Comparison of ENCODE assay signal across 14 cellular contexts in genomic region chr5:88827997-88828396, GRCh38. TPM values are rescaled to one million over a fixed set of nuclear protein-coding genes. Genes with fewer than 3 reads are reported as not detected.
DNase-seq lines count a peak whose midpoint lies in the region; ATAC-seq, FAIRE-seq and TF ChIP-seq lines count a peak whose summit lies in the region.
"Had no signal": no experiment of that assay in that cellular context is flagged by ENCODE, and none has a peak within 500 bp of the region (broad histone marks: within the 10 kb centered on the region; RNA-seq: fewer than 3 reads in every experiment).

No MANE protein-coding gene starts in this region.

- peak; percentile 93 for FAIRE-seq in astrocyte (lab: Jason Lieb, UNC)

- DNase-seq in CD8-positive, alpha-beta T cell: no peak
- peak; percentile 20 for DNase-seq in astrocyte (ENCODE audit: low read depth)
- DNase-seq in osteoblast (ENCODE audit: insufficient read length, low spot score, missing footprints): no peak
- no peak for DNase-seq in AG08396 (ENCODE audit: low spot score)
- DNase-seq in NCI-H1694 treated with DMSO at 0.1 percent for 48 hours (lab: John Stamatoyannopoulos, UW): no peak
- DNase-seq in stimulated activated CD8-positive, alpha-beta memory T cell treated with anti-CD3 and anti-CD28 coated beads, Interleukin-4, amount 100 ng/mL, for 48 hours: no peak
- DNase-seq: activated CD8-positive, alpha-beta memory T cell treated with anti-CD3 and anti-CD28 coated beads, Interleukin-2, amount 10 ng/mL, durations not matched to agents 7 days and 5 days; Caco-2; GOT3; NCI-H2081; ovary; SJCRH30 had no signal

- intact Hi-C loops in CD8-positive, alpha-beta T cell (cut with DNase I, micrococcal nuclease): no loop called here

- H3K27ac Mint-ChIP-seq in CD8-positive, alpha-beta T cell: no peak overlapping the region
- H3K27ac Mint-ChIP-seq in astrocyte (ENCODE audit: unreplicated experiment): peak overlapping the region; percentile 92
- H3K27ac Mint-ChIP-seq: activated CD8-positive, alpha-beta memory T cell treated with anti-CD3 and anti-CD28 coated beads, Interleukin-2, amount 10 ng/mL, durations not matched to agents 7 days and 5 days had no signal

- H3K4me3 Mint-ChIP-seq in CD8-positive, alpha-beta T cell: peak overlapping the region; percentile 33
- no peak overlapping the region for H3K4me3 Mint-ChIP-seq in astrocyte (ENCODE audit: unreplicated experiment)
- H3K4me3 Mint-ChIP-seq: activated CD8-positive, alpha-beta memory T cell treated with anti-CD3 and anti-CD28 coated beads, Interleukin-2, amount 10 ng/mL, durations not matched to agents 7 days and 5 days had no signal

- H3K4me2 ChIP-seq in Loucy (ENCODE audit: low read depth, low read length, poor library complexity, severe bottlenecking): peak overlapping the region; percentile 76
- peak overlapping the region; percentile 78 for H3K4me2 ChIP-seq in astrocyte (ENCODE audit: low read length)
- H3K4me2 ChIP-seq in osteoblast (ENCODE audit: insufficient read depth, low read length): peak overlapping the region; percentile 64

- no peak overlapping the region for H2AFZ ChIP-seq in Loucy (ENCODE audit: low read length)
- no peak overlapping the region for H2AFZ ChIP-seq in astrocyte (ENCODE audit: low read depth, low read length)
- H2AFZ ChIP-seq in osteoblast (ENCODE audit: low read length): peak overlapping the region; percentile 40

- H3K27me3 Mint-ChIP-seq in CD8-positive, alpha-beta T cell (ENCODE audit: low read depth): no peaks in the 10 kb centered on the region
- no peaks in the 10 kb centered on the region for H3K27me3 Mint-ChIP-seq in astrocyte (ENCODE audit: low read depth, unreplicated experiment)
- H3K27me3 Mint-ChIP-seq: activated CD8-positive, alpha-beta memory T cell treated with anti-CD3 and anti-CD28 coated beads, Interleukin-2, amount 10 ng/mL, durations not matched to agents 7 days and 5 days had no signal

- peaks cover 24% of the 10 kb centered on the region for H3F3A ChIP-seq in Loucy (ENCODE audit: low read depth)

- peaks cover 8% of the 10 kb centered on the region; the same call in 1 of the 2 replicates for H3K79me2 ChIP-seq in Loucy (ENCODE audit: insufficient read depth, low read length)
- no peaks in the 10 kb centered on the region for H3K79me2 ChIP-seq in astrocyte (ENCODE audit: insufficient read depth, low read length)
- H3K79me2 ChIP-seq in osteoblast (ENCODE audit: insufficient read depth, low read length): peaks cover 3% of the 10 kb centered on the region

- H3K27ac ChIP-seq in CD8-positive, alpha-beta T cell (ENCODE audit: low read depth, low read length): no peak overlapping the region
- H3K27ac ChIP-seq in astrocyte (ENCODE audit: low read depth, low read length) (peak overlapping the region; percentile 77), osteoblast (ENCODE audit: low read depth, low read length) (peak overlapping the region; percentile 74)
- H3K27ac ChIP-seq: SJCRH30 had no signal

- H3K27me3 ChIP-seq in CD8-positive, alpha-beta T cell (ENCODE audit: insufficient read depth, low read length): no peaks in the 10 kb centered on the region
- H3K27me3 ChIP-seq in Loucy (ENCODE audit: insufficient read depth, low read length, poor library complexity, severe bottlenecking): no peaks in the 10 kb centered on the region
- no peaks in the 10 kb centered on the region for H3K27me3 ChIP-seq in astrocyte (ENCODE audit: insufficient read depth, low read length)
- H3K27me3 ChIP-seq in osteoblast (ENCODE audit: insufficient read depth, low read length): no peaks in the 10 kb centered on the region
- H3K27me3 ChIP-seq: ovary, SJCRH30 had no signal

- H3K4me1 ChIP-seq in CD8-positive, alpha-beta T cell (ENCODE audit: insufficient read depth, low read length): peaks cover 24% of the 10 kb centered on the region
- H3K4me1 ChIP-seq in Loucy (ENCODE audit: insufficient read depth, low read length, poor library complexity, severe bottlenecking) (peaks cover 74% of the 10 kb centered on the region), astrocyte (ENCODE audit: insufficient read depth, low read length) (peaks cover 23% of the 10 kb centered on the region), osteoblast (ENCODE audit: insufficient read depth, low read length) (peaks cover 30% of the 10 kb centered on the region)

- no peaks in the 10 kb centered on the region for H3K36me3 Mint-ChIP-seq in CD8-positive, alpha-beta T cell
- no peaks in the 10 kb centered on the region for H3K36me3 Mint-ChIP-seq in astrocyte (ENCODE audit: low read depth, unreplicated experiment)
- H3K36me3 Mint-ChIP-seq: activated CD8-positive, alpha-beta memory T cell treated with anti-CD3 and anti-CD28 coated beads, Interleukin-2, amount 10 ng/mL, durations not matched to agents 7 days and 5 days had no signal

- POLR2A ChIA-PET in CD8-positive, alpha-beta T cell (lab: Charles Lee): no interaction called here

- H3K4me1 Mint-ChIP-seq in CD8-positive, alpha-beta T cell (ENCODE audit: low read depth): peaks cover 45% of the 10 kb centered on the region
- peaks cover 36% of the 10 kb centered on the region for H3K4me1 Mint-ChIP-seq in astrocyte (ENCODE audit: low read depth, unreplicated experiment)

- no peak overlapping the region for H3K4me3 ChIP-seq in CD8-positive, alpha-beta T cell (ENCODE audit: low read depth, low read length)
- H3K4me3 ChIP-seq in Loucy (ENCODE audit: low read length, poor library complexity, severe bottlenecking): peak overlapping the region; percentile 62
- H3K4me3 ChIP-seq in astrocyte (ENCODE audit: insufficient read depth, low read depth, low read length): no peak overlapping the region
- no peak overlapping the region for H3K4me3 ChIP-seq in osteoblast (ENCODE audit: insufficient read depth, low read length)
- H3K4me3 ChIP-seq: ovary, SJCRH30 had no signal

- peak; percentile 38 for ATAC-seq in CD8-positive, alpha-beta T cell
- no peak for ATAC-seq in GM18519 (IDR thresholded peaks at IDR 0.05; ENCODE audit: low FRiP score, unreplicated experiment)
- ATAC-seq: activated CD8-positive, alpha-beta memory T cell treated with anti-CD3 and anti-CD28 coated beads, Interleukin-2, amount 10 ng/mL, durations not matched to agents 7 days and 5 days had no signal

- CTCF ChIA-PET in CD8-positive, alpha-beta T cell (lab: Charles Lee): interaction anchor here (1.1 kb wide), 1 partner anchor 34 kb away, joined by 3 read pairs; no protein-coding TSS in a partner anchor

- H4K20me1 ChIP-seq in Loucy (ENCODE audit: insufficient read depth, low read length, poor library complexity, severe bottlenecking): no peaks in the 10 kb centered on the region
- H4K20me1 ChIP-seq in astrocyte (ENCODE audit: insufficient read depth, low read length): no peaks in the 10 kb centered on the region
- no peaks in the 10 kb centered on the region for H4K20me1 ChIP-seq in osteoblast (ENCODE audit: insufficient read depth, low read length)

- H3K9ac ChIP-seq in Loucy (ENCODE audit: low read depth, low read length, poor library complexity, severe bottlenecking): peak overlapping the region; percentile 64
- no peak overlapping the region for H3K9ac ChIP-seq in astrocyte (ENCODE audit: low read length)

- no peak for TF ChIP-seq CTCF in CD8-positive, alpha-beta T cell (IDR thresholded peaks at IDR 0.05)
- TF ChIP-seq CTCF in Loucy (conservative IDR thresholded peaks at IDR 0.05; ENCODE audit: low read length): no peak
- no peak for TF ChIP-seq CTCF in astrocyte (IDR thresholded peaks at IDR 0.05; ENCODE audit: insufficient read depth, low read depth, low read length)
- TF ChIP-seq CTCF in osteoblast (IDR thresholded peaks at IDR 0.05; ENCODE audit: extremely low read depth, low read depth, low read length): no peak

- no peaks in the 10 kb centered on the region for H3K9me3 ChIP-seq in CD8-positive, alpha-beta T cell (ENCODE audit: low read length)
- H3K9me3 ChIP-seq in Loucy (ENCODE audit: insufficient read depth, low read depth, low read length) (no peaks in the 10 kb centered on the region), astrocyte (ENCODE audit: insufficient read depth, low read depth, low read length) (no peaks in the 10 kb centered on the region), osteoblast (ENCODE audit: low read depth, low read length) (no peaks in the 10 kb centered on the region)
- H3K9me3 ChIP-seq: Caco-2, ovary, SJCRH30 had no signal

- H3K9me2 ChIP-seq in Loucy (replicated peaks; ENCODE audit: low read depth, low read length): no peaks in the 10 kb centered on the region

- no peaks in the 10 kb centered on the region for H3K9me3 Mint-ChIP-seq in CD8-positive, alpha-beta T cell
- no peaks in the 10 kb centered on the region for H3K9me3 Mint-ChIP-seq in astrocyte (ENCODE audit: unreplicated experiment)

- no peaks in the 10 kb centered on the region for H3K36me3 ChIP-seq in CD8-positive, alpha-beta T cell (ENCODE audit: insufficient read depth, low read length)
- H3K36me3 ChIP-seq in Loucy (ENCODE audit: insufficient read depth, low read length): no peaks in the 10 kb centered on the region
- no peaks in the 10 kb centered on the region for H3K36me3 ChIP-seq in astrocyte (ENCODE audit: insufficient read depth, low read length)
- no peaks in the 10 kb centered on the region for H3K36me3 ChIP-seq in osteoblast (ENCODE audit: insufficient read depth, low read length)
- H3K36me3 ChIP-seq: ovary had no signal

RNA-seq across cellular contexts. Expression of gene MEF2C, which starts 55.0 kb away (rescaled TPM):
- total RNA-seq in CD8-positive, alpha-beta T cell: 1 to 10 TPM; 1.6 TPM
- total RNA-seq in astrocyte (20.5 and 21.8 TPM in 2 replicates), osteoblast (9.4 and 13.4 TPM in 2 replicates)
